In genomic region chr10:110207805-110208613, GRCh38 we compare ENCODE assay signal across 8 cellular contexts. TPM values are rescaled to one million over a fixed set of nuclear protein-coding genes. Genes with fewer than 3 reads are reported as not detected.
DNase-seq lines count a peak whose midpoint lies in the region; ATAC-seq and TF ChIP-seq lines count a peak whose summit lies in the region.

No MANE protein-coding gene starts in this region.

- intact Hi-C loops in ascending aorta (cut with DNase I): loop anchor here (2.0 to 10.0 kb wide), 3 partner anchors 69 to 337 kb away; partner anchors contain the start of gene DUSP5

- no peak for TF ChIP-seq RAD21 in SK-N-SH (IDR thresholded peaks at IDR 0.05; ENCODE audit: low read length)

- H3K4me2 ChIP-seq in SK-N-SH: peak overlapping the region; percentile 100

- H3K9me2 ChIP-seq in SK-N-SH: no peaks in the 10 kb centered on the region

- H2AFZ ChIP-seq in SK-N-SH (ENCODE audit: low read depth): peak overlapping the region; percentile 97

- DNase-seq in ELF-1 (ENCODE audit: low read depth, low spot score) (peak; percentile 74), SK-N-SH (peak; percentile 66), ascending aorta (ENCODE audit: low spot score in 2 of 2) (peak in 1 of 2 donors; percentile 71), cerebellar nuclear complex (lab: John Stamatoyannopoulos, UW) (no peak)

- H3K9me3 ChIP-seq in SK-N-SH (no peaks in the 10 kb centered on the region), ascending aorta (no peaks in the 10 kb centered on the region), iPS-18a (ENCODE audit: control insufficient read depth, low read depth, low read length) (no peaks in the 10 kb centered on the region), skeletal muscle tissue (ENCODE audit: control insufficient read depth in 3 of 3, low read length in 3 of 3) (no peaks in the 10 kb centered on the region)

- H3K27me3 ChIP-seq in SK-N-SH (ENCODE audit: insufficient read depth) (no peaks in the 10 kb centered on the region), ascending aorta (no peaks in the 10 kb centered on the region), iPS-18a (ENCODE audit: control insufficient read depth, insufficient read depth, low read length) (peaks cover 89% of the 10 kb centered on the region), skeletal muscle tissue (ENCODE audit: control insufficient read depth in 3 of 3, insufficient read depth in 3 of 3, low read length in 3 of 3) (peaks cover 0 to 3% (median 0%) of the 10 kb centered on the region in 3 donors)

- no peak for TF ChIP-seq EP300 in SK-N-SH (IDR thresholded peaks at IDR 0.05; ENCODE audit: borderline replicate concordance in 1 of 2, low read depth in 1 of 2, low read length in 1 of 2)

- under 1% methylated on average over 40 of the region's 57 CpGs for WGBS in SK-N-SH (ENCODE audit: low lambda C conversion rate)

- H3K27ac ChIP-seq in SK-N-SH (ENCODE audit: low read depth in 2 of 2, low read length in 1 of 2) (peak overlapping the region; percentile 52 to 97; a peak in 3 of 4 replicates), ascending aorta (peak overlapping the region; percentile 97 to 99), iPS-18a (ENCODE audit: low read length) (no peak overlapping the region), skeletal muscle tissue (ENCODE audit: low read depth, low read length) (peak overlapping the region; percentile 56)

- no peak for TF ChIP-seq CTCF in SK-N-SH (IDR thresholded peaks at IDR 0.05)
- TF ChIP-seq CTCF in ascending aorta (IDR thresholded peaks at IDR 0.05): no peak

- H3F3A ChIP-seq in SK-N-SH (replicated peaks; ENCODE audit: insufficient read depth): peaks cover 12% of the 10 kb centered on the region

- peak overlapping the region; percentile 68 for H3K9ac ChIP-seq in SK-N-SH
- peak overlapping the region; percentile 27 for H3K9ac ChIP-seq in iPS-18a (ENCODE audit: low read length)
- peak overlapping the region; percentile 70 to 98 (median 81) for H3K9ac ChIP-seq in skeletal muscle tissue (ENCODE audit: low read depth in 1 of 3, low read length in 3 of 3)

- no peaks in the 10 kb centered on the region for H3K79me2 ChIP-seq in SK-N-SH (ENCODE audit: insufficient read depth)

- CTCF ChIA-PET in SK-N-SH (lab: Yijun Ruan, JAX): interaction anchor here (0.7 to 5.0 kb wide), 13 partner anchors 13 to 324 kb away, joined by 3 to 51 read pairs (median 5); no protein-coding TSS in a partner anchor

- ATAC-seq in HG03521 (IDR thresholded peaks at IDR 0.05; ENCODE audit: unreplicated experiment) (peak; percentile 3), HG02763 (IDR thresholded peaks at IDR 0.05; ENCODE audit: unreplicated experiment) (no peak)

- H3K4me1 ChIP-seq in SK-N-SH (ENCODE audit: control insufficient read depth in 1 of 2, insufficient read depth in 2 of 2, low read depth in 1 of 2, low read length in 1 of 2) (peaks cover 0 to 15% of the 10 kb centered on the region in 2 experiments; a peak in 3 of 4 replicates), ascending aorta (peaks cover 0 to 13% of the 10 kb centered on the region in 2 donors), iPS-18a (ENCODE audit: control insufficient read depth, low read depth, low read length) (peaks cover 20% of the 10 kb centered on the region), skeletal muscle tissue (ENCODE audit: control insufficient read depth in 3 of 3, insufficient read depth in 3 of 3, low read length in 3 of 3) (peaks cover 8 to 20% (median 14%) of the 10 kb centered on the region in 3 donors)

- H4K20me1 ChIP-seq in SK-N-SH (ENCODE audit: insufficient read depth): no peaks in the 10 kb centered on the region

- H3K36me3 ChIP-seq in SK-N-SH (replicated peaks in 1 of 2; ENCODE audit: control insufficient read depth in 1 of 2, insufficient read depth in 2 of 2, low read length in 1 of 2) (no peaks in the 10 kb centered on the region), ascending aorta (no peaks in the 10 kb centered on the region), iPS-18a (ENCODE audit: control insufficient read depth, low read depth, low read length) (no peaks in the 10 kb centered on the region), skeletal muscle tissue (ENCODE audit: control insufficient read depth in 3 of 3, insufficient read depth in 3 of 3, low read length in 3 of 3) (no peaks in the 10 kb centered on the region)

- POLR2A ChIA-PET in SK-N-SH (lab: Yijun Ruan, JAX): interaction anchor here (0.6 to 1.5 kb wide), 5 partner anchors 18 to 324 kb away, joined by 3 to 8 read pairs (median 3); partner anchors contain the start of gene SMNDC1

- H3K4me3 ChIP-seq in SK-N-SH (ENCODE audit: low read depth in 2 of 2, low read length in 1 of 2) (peak overlapping the region; percentile 79 to 88), ascending aorta (peak overlapping the region; percentile 74 to 93), iPS-18a (ENCODE audit: low read length) (peak overlapping the region; percentile 63), skeletal muscle tissue (ENCODE audit: low read length in 3 of 3) (peak overlapping the region; percentile 95 to 97 (median 96))

TF ChIP-seq in SK-N-SH, 30 proteins besides CTCF, POLR2A, EP300 and RAD21:
- TF ChIP-seq ELF1 (IDR thresholded peaks at IDR 0.05) (no peak), RCOR1 (IDR thresholded peaks at IDR 0.05; ENCODE audit: low read length) (no peak), SIN3A (IDR thresholded peaks at IDR 0.05; ENCODE audit: borderline replicate concordance, low read depth, low read length) (0 out of 2 replicates have a peak, but pooled peaks have one; percentile 49), RXRA (IDR thresholded peaks at IDR 0.05; ENCODE audit: borderline replicate concordance, low read depth) (no peak), POLR2AphosphoS5 (IDR thresholded peaks at IDR 0.05; ENCODE audit: low read depth, low read length) (no peak), RFX5 (IDR thresholded peaks at IDR 0.05; ENCODE audit: low read length) (no peak), MAX (IDR thresholded peaks at IDR 0.05; ENCODE audit: low read depth) (peak; percentile 37; the same call in 1 of the 2 replicates), SMC3 (IDR thresholded peaks at IDR 0.05; ENCODE audit: low read depth, low read length) (no peak), MXI1 (IDR thresholded peaks at IDR 0.05; ENCODE audit: low read depth, low read length) (peak; percentile 71)

RNA-seq across cellular contexts. Expression of gene MXI1, which starts 0.6 kb away (rescaled TPM):
- 13.8 and 17.8 TPM in 2 replicates for polyA plus RNA-seq in SK-N-SH (2012; rRNA removed)
- polyA plus RNA-seq in SK-N-SH (2012; cell fraction: cytosol; rRNA removed): 16.4 and 18.0 TPM in 2 replicates
- 12.8 and 28.2 TPM in 2 replicates for polyA plus RNA-seq in SK-N-SH (2012; cell fraction: nucleus; rRNA removed)
- total RNA-seq in ascending aorta (95.0 TPM), skeletal muscle tissue (17.2 TPM)

Comparison
In these comparisons a context has a peak if more than half of its experiments do, and no peak if none do; other contexts are left out.
1. DNase-seq: peak in ELF-1 (single experiment) and SK-N-SH (single experiment); none in cerebellar nuclear complex (0 of 2).
2. H3K9ac ChIP-seq: peak in every context shown above with its lines; median percentile 81 in skeletal muscle tissue; 68 in SK-N-SH; 27 in iPS-18a.
3. Peak in every context shown above with its lines, with median percentiles within 50 percentile points of each other: H3K4me3 ChIP-seq.